13 cellular contexts compared by ENCODE assay signal in genomic region chr14:73748858-73749357, GRCh38. TPM values are rescaled to one million over a fixed set of nuclear protein-coding genes. Genes with fewer than 3 reads are reported as not detected.
A peak's percentile ranks its signal among the peaks of the same experiment; 100 is the strongest.
DNase-seq lines count a peak whose midpoint lies in the region; ATAC-seq, FAIRE-seq and TF ChIP-seq lines count a peak whose summit lies in the region.
"Had no signal": no experiment of that assay in that cellular context is flagged by ENCODE, and none has a peak within 500 bp of the region (broad histone marks: within the 10 kb centered on the region; RNA-seq: fewer than 3 reads in every experiment).

No MANE protein-coding gene starts in this region.

- intact Hi-C loops in K562 (cut with micrococcal nuclease) (no loop called here), natural killer cell (cut with micrococcal nuclease) (no loop called here)

- DNase-seq in K562 (ENCODE audit: extremely low read depth in 1 of 4, low spot score in 3 of 4): no peak
- DNase-seq in natural killer cell: no peak
- DNase-seq in NCI-H187 treated with DMSO at 0.1 percent for 48 hours (lab: John Stamatoyannopoulos, UW): no peak
- no peak for DNase-seq in CD1c-positive myeloid dendritic cell (ENCODE audit: extremely low spot score)
- DNase-seq in NCI-H1092 treated with DMSO at 0.1 percent for 48 hours (lab: John Stamatoyannopoulos, UW): no peak
- DNase-seq: activated effector memory CD4-positive, alpha-beta T cell treated with Interleukin-2 at 50 U/mL for 16 hours; MG63; NCI-H2227 treated with DMSO at 0.1 percent for 48 hours had no signal

- TF ChIP-seq CTCF in K562 (IDR thresholded peaks at IDR 0.05 in 2 of 3, conservative IDR thresholded peaks at IDR 0.05 in 1 of 3; ENCODE audit: insufficient read depth in 2 of 3, low read depth in 1 of 3, low read length in 3 of 3) (no peak), natural killer cell (IDR thresholded peaks at IDR 0.05) (no peak)

- in situ Hi-C loops in K562 (cut with MboI): no loop called here

- no peak for TF ChIP-seq RAD21 in K562 (CRISPR knock-in tag; conservative IDR thresholded peaks at IDR 0.05 in 1 of 2, IDR thresholded peaks at IDR 0.05 in 1 of 2)

- H3K27ac ChIP-seq in BLaER1: peak overlapping the region; percentile 98
- peak overlapping the region; percentile 16; the same call in 2 of the 3 replicates for H3K27ac ChIP-seq in K562 (ENCODE audit: extremely low read depth, low read depth, low read length)
- H3K27ac ChIP-seq: neutrophil had no signal

- no peaks in the 10 kb centered on the region for H3K36me3 ChIP-seq in BLaER1
- peaks cover 39% of the 10 kb centered on the region; the same call in 2 of the 3 replicates for H3K36me3 ChIP-seq in K562 (ENCODE audit: control insufficient read depth, insufficient read depth, low read length)
- H3K36me3 ChIP-seq: MG63, neutrophil had no signal

- H3K27me3 Mint-ChIP-seq in IgD-negative memory B cell: no peaks in the 10 kb centered on the region
- H3K27me3 Mint-ChIP-seq in natural killer cell (ENCODE audit: low read depth in 2 of 2): no peaks in the 10 kb centered on the region

- H3K4me3 ChIP-seq in BLaER1 (no peak overlapping the region), K562 (no peak overlapping the region)
- H3K4me3 ChIP-seq: MG63 had no signal

- POLR2A ChIA-PET in K562 (lab: Yijun Ruan, JAX): interaction anchor here (1.0 to 1.7 kb wide), 3 partner anchors 19 to 142 kb away, joined by 3 to 4 read pairs (median 3); no protein-coding TSS in a partner anchor

- peaks cover 71 to 89% (median 82%) of the 10 kb centered on the region in 3 donors for H3K4me1 Mint-ChIP-seq in IgD-negative memory B cell
- H3K4me1 Mint-ChIP-seq in natural killer cell: peaks cover 87 to 97% of the 10 kb centered on the region in 2 donors

- H3K4me3 Mint-ChIP-seq in IgD-negative memory B cell (peak overlapping the region in 2 of 4 donors; percentile 74 to 87), natural killer cell (peak overlapping the region; percentile 65)

- H3K4me2 ChIP-seq in BLaER1: peak overlapping the region; percentile 99
- no peak overlapping the region for H3K4me2 ChIP-seq in K562 (ENCODE audit: insufficient read depth, low read length)

- 87% methylated on average over 5 of the region's 6 CpGs for WGBS in K562 (ENCODE audit: insufficient coverage, low coverage, missing lambda C conversion rate)

- CTCF ChIA-PET in K562 (lab: Yijun Ruan, JAX; ENCODE audit: low intra/inter-chr PET ratio): no interaction called here

- H3K9me3 Mint-ChIP-seq in IgD-negative memory B cell (no peaks in the 10 kb centered on the region), natural killer cell (no peaks in the 10 kb centered on the region)

- no peak for ATAC-seq in K562
- ATAC-seq in natural killer cell: no peak
- no peak for ATAC-seq in GM21723 (IDR thresholded peaks at IDR 0.05; ENCODE audit: unreplicated experiment)

- H3K9me3 ChIP-seq in BLaER1 (no peaks in the 10 kb centered on the region), K562 (replicated peaks; ENCODE audit: control insufficient read depth, insufficient read depth, low read depth, low read length) (no peaks in the 10 kb centered on the region)
- H3K9me3 ChIP-seq: MG63, neutrophil had no signal

- peaks cover 100% of the 10 kb centered on the region for H3K79me2 ChIP-seq in K562 (ENCODE audit: control insufficient read depth, insufficient read depth, low read length)

- H4K20me1 ChIP-seq in BLaER1 (peaks cover 100% of the 10 kb centered on the region), K562 (replicated peaks; ENCODE audit: control insufficient read depth, insufficient read depth, low read length) (peaks cover 11% of the 10 kb centered on the region)

- H3K36me3 Mint-ChIP-seq in IgD-negative memory B cell (no peaks in the 10 kb centered on the region), natural killer cell (no peaks in the 10 kb centered on the region)

- no peak overlapping the region for H3K9ac ChIP-seq in BLaER1
- peak overlapping the region in 1 of 2 experiments; percentile 26; a peak in 3 of 4 replicates for H3K9ac ChIP-seq in K562 (ENCODE audit: insufficient read depth in 1 of 2, low read depth in 2 of 2, low read length in 2 of 2)

- no peak for TF ChIP-seq POLR2A in K562 (conservative IDR thresholded peaks at IDR 0.05)

- no peak overlapping the region for H2AFZ ChIP-seq in K562 (ENCODE audit: low read depth, low read length)

- no peak for FAIRE-seq in K562 (lab: Jason Lieb, UNC)
- FAIRE-seq: TTC549 had no signal

- BruUV-seq in K562 (replicated peaks; lab: Mats Ljungman, UMichigan): no TSS peak

- H3K4me1 ChIP-seq in BLaER1: peaks cover 100% of the 10 kb centered on the region
- H3K4me1 ChIP-seq in K562 (replicated peaks in 1 of 2; ENCODE audit: control insufficient read depth in 2 of 2, insufficient read depth in 2 of 2, low read length in 2 of 2): peaks cover 60 to 72% of the 10 kb centered on the region in 2 experiments

- H3K27ac Mint-ChIP-seq in IgD-negative memory B cell (peak overlapping the region; percentile 76 to 100 (median 95)), natural killer cell (peak overlapping the region; percentile 92 to 96)

- H3K9me1 ChIP-seq in K562 (ENCODE audit: control insufficient read depth, insufficient read depth, low read length): peaks cover 4% of the 10 kb centered on the region

- H3K27me3 ChIP-seq in BLaER1 (no peaks in the 10 kb centered on the region), K562 (ENCODE audit: control insufficient read depth in 2 of 2, insufficient read depth in 2 of 2, low read length in 2 of 2) (no peaks in the 10 kb centered on the region)
- H3K27me3 ChIP-seq: MG63, neutrophil had no signal

- TF ChIP-seq EP300 in K562 (IDR thresholded peaks at IDR 0.05; ENCODE audit: low read length): no peak

TF ChIP-seq in K562, 482 proteins besides CTCF, POLR2A, EP300 and RAD21:
- no peak for TF ChIP-seq MECOM (CRISPR knock-in tag; IDR thresholded peaks at IDR 0.05)
- TF ChIP-seq, protein P1, sequence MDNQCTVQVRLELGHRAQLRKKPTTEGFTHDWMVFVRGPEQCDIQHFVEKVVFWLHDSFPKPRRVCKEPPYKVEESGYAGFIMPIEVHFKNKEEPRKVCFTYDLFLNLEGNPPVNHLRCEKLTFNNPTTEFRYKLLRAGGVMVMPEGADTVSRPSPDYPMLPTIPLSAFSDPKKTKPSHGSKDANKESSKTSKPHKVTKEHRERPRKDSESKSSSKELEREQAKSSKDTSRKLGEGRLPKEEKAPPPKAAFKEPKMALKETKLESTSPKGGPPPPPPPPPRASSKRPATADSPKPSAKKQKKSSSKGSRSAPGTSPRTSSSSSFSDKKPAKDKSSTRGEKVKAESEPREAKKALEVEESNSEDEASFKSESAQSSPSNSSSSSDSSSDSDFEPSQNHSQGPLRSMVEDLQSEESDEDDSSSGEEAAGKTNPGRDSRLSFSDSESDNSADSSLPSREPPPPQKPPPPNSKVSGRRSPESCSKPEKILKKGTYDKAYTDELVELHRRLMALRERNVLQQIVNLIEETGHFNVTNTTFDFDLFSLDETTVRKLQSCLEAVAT (IDR thresholded peaks at IDR 0.05): 0 out of 4 replicates have a peak, but pooled peaks of 1 of the 2 experiments have one; percentile 20

RNA-seq across cellular contexts. Expression of gene PNMA1, which starts 34.7 kb away (rescaled TPM):
- polyA plus RNA-seq in IgD-negative memory B cell (20.9 TPM), K562 (2011; rRNA removed) (7.5 and 11.3 TPM in 2 replicates), K562 (2014; fragmentation: Illumina TruSeq; extraction: Trizol) (15.5 and 15.7 TPM in 2 replicates), K562 (2014; fragmentation: Nextera tagmentation; extraction: Ambion mirVana) (1 to 10 TPM; 1.7 to 2.4 TPM), K562 (2014; rRNA removed) (12.7 and 15.1 TPM in 2 replicates)
- 5.1 and 6.7 TPM in 2 replicates for total RNA-seq in K562 (2011; cell fraction: chromatin; rRNA removed; ENCODE audit: low replicate concordance)
- 6.8 and 8.0 TPM in 2 replicates for total RNA-seq in K562 (2011; cell fraction: nucleolus; rRNA removed)
- 8.8 and 9.7 TPM in 2 replicates for total RNA-seq in K562 (2011; cell fraction: nucleoplasm; rRNA removed)
- total RNA-seq in K562 (2014; rRNA removed) (4.6 and 4.7 TPM in 2 replicates), K562 (2014; rRNA removed; fragmentation: Illumina TruSeq; extraction: Trizol) (7.9 and 8.7 TPM in 2 replicates), K562 (2015; rRNA removed; fragmentation: Illumina TruSeq; extraction: Trizol) (6.6 and 7.1 TPM in 2 replicates), K562 (2021) (24.8 and 26.4 TPM in 2 replicates), natural killer cell (10 to 100 TPM; 26.0 to 32.3 (median 28.9) TPM)
- polyA plus RNA-seq in K562 (2011; cell fraction: cytosol; rRNA removed): 6.3 and 7.9 TPM in 2 replicates
- polyA plus RNA-seq in K562 (2011; cell fraction: nucleus; rRNA removed): 6.2 and 6.9 TPM in 2 replicates
- 18.6 and 26.5 TPM in 2 replicates for polyA plus RNA-seq in K562 (2012)
- 6.4 and 9.0 TPM in 2 replicates for polyA minus RNA-seq in K562 (2011; rRNA and poly(A)+ RNA removed)
- 4.3 and 7.6 TPM in 2 replicates for polyA minus RNA-seq in K562 (2011; cell fraction: cytosol; rRNA and poly(A)+ RNA removed)
- polyA minus RNA-seq in K562 (2011; cell fraction: nucleus; rRNA and poly(A)+ RNA removed): 3.3 and 3.4 TPM in 2 replicates
